Comparison of ENCODE assay signal across 1 cellular context in genomic region chr17:79393358-79394038, GRCh38.
A peak's percentile ranks its signal among the peaks of the same experiment; 100 is the strongest.
TF ChIP-seq lines count a peak whose summit lies in the region.

No MANE protein-coding gene starts in this region.

TF ChIP-seq in K562, 482 proteins besides CTCF, POLR2A, EP300 and RAD21 (continued from another document):
- TF ChIP-seq SMC3 (conservative IDR thresholded peaks at IDR 0.05; ENCODE audit: insufficient read depth, low read depth, low read length) (peak; percentile 82), DEAF1 (CRISPR knock-in tag; IDR thresholded peaks at IDR 0.05) (0 out of 2 replicates have a peak, but pooled peaks have one; percentile 27), NRF1 (conservative IDR thresholded peaks at IDR 0.05 in 1 of 2, IDR thresholded peaks at IDR 0.05 in 1 of 2) (peak; percentile 32 to 51; a peak in 2 of 4 replicates), NFIC (IDR thresholded peaks at IDR 0.05) (no peak), SAP30 (IDR thresholded peaks at IDR 0.05; ENCODE audit: borderline replicate concordance, insufficient read depth, low read depth, low read length, poor library complexity, severe bottlenecking) (no peak), CTCFL (IDR thresholded peaks at IDR 0.05; ENCODE audit: borderline replicate concordance, insufficient read depth, low read depth, low read length, poor library complexity, severe bottlenecking) (peak; percentile 22), MLLT1 (IDR thresholded peaks at IDR 0.05) (peak in 1 of 2 experiments; percentile 76; a peak in 1 of 4 replicates)
